Comparison of ENCODE assay signal across 23 cellular contexts in the genomic region with DNA sequence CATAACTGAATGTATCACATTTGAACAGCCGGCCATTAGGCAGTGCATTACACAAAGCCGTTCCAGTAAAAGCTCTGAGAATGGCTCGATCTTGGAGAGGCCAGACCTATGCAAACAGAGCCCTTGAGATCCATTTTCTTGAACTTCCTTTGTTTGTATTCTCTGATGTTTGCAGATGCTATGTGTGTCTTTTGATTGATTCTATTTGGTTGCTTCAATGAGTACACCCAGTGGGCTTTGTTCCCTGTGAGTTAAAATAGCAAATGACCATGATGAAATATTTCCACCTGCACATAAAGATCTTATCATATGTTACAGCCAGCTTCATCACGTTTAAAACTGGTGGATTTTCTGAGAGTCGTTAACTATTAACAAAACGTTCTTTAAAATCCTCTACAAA.
DNase-seq lines count a peak whose midpoint lies in the region; ATAC-seq and TF ChIP-seq lines count a peak whose summit lies in the region.
"Had no signal": no experiment of that assay in that cellular context is flagged by ENCODE, and none has a peak within 500 bp of the region (broad histone marks: within the 10 kb centered on the region; RNA-seq: fewer than 3 reads in every experiment).

No MANE protein-coding gene starts in this region.

- TF ChIP-seq POLR2A in lower leg skin (IDR thresholded peaks at IDR 0.05): no peak

- peak overlapping the region; percentile 52 for H3K27ac Mint-ChIP-seq in glutamatergic neuron (ENCODE audit: unreplicated experiment)
- H3K27ac Mint-ChIP-seq: activated CD8-positive, alpha-beta memory T cell treated with anti-CD3 and anti-CD28 coated beads, Interleukin-2, amount 10 ng/mL, durations not matched to agents 7 days and 5 days; activated naive CD8-positive, alpha-beta T cell; CD8-positive, alpha-beta memory T cell; HFFc6 had no signal

- TF ChIP-seq CTCF in glutamatergic neuron (IDR thresholded peaks at IDR 0.05; ENCODE audit: partially characterized antibody, unreplicated experiment) (no peak), lower leg skin (IDR thresholded peaks at IDR 0.05) (no peak)

- peaks cover 18% of the 10 kb centered on the region for H3K4me1 Mint-ChIP-seq in glutamatergic neuron (ENCODE audit: low read depth, unreplicated experiment)
- H3K4me1 Mint-ChIP-seq: activated CD8-positive, alpha-beta memory T cell treated with anti-CD3 and anti-CD28 coated beads, Interleukin-2, amount 10 ng/mL, durations not matched to agents 7 days and 5 days; CD8-positive, alpha-beta memory T cell; neural crest cell had no signal

- WGBS in lower leg skin, 2 donors: 67 to 69% methylated on average over 6 of the region's 6 CpGs

- no peaks in the 10 kb centered on the region for H3K9me3 Mint-ChIP-seq in glutamatergic neuron (ENCODE audit: unreplicated experiment)
- H3K9me3 Mint-ChIP-seq: neural crest cell had no signal

- no peaks in the 10 kb centered on the region for H3K36me3 Mint-ChIP-seq in glutamatergic neuron (ENCODE audit: unreplicated experiment)
- H3K36me3 Mint-ChIP-seq: activated CD8-positive, alpha-beta memory T cell treated with anti-CD3 and anti-CD28 coated beads, Interleukin-2, amount 10 ng/mL, durations not matched to agents 7 days and 5 days; activated naive CD8-positive, alpha-beta T cell; CD8-positive, alpha-beta memory T cell had no signal

- H3K27me3 Mint-ChIP-seq in glutamatergic neuron (ENCODE audit: unreplicated experiment): no peaks in the 10 kb centered on the region
- H3K27me3 Mint-ChIP-seq: activated CD8-positive, alpha-beta memory T cell treated with anti-CD3 and anti-CD28 coated beads, Interleukin-2, amount 10 ng/mL, durations not matched to agents 7 days and 5 days; activated naive CD8-positive, alpha-beta T cell; CD8-positive, alpha-beta memory T cell had no signal

- ATAC-seq in GM18868 (IDR thresholded peaks at IDR 0.05; ENCODE audit: unreplicated experiment) (no peak), HG03039 (IDR thresholded peaks at IDR 0.05; ENCODE audit: unreplicated experiment) (no peak)
- ATAC-seq: activated CD8-positive, alpha-beta memory T cell treated with anti-CD3 and anti-CD28 coated beads, Interleukin-2, amount 10 ng/mL, durations not matched to agents 7 days and 5 days; foreskin keratinocyte; K562; lower lobe of right lung had no signal

- no peak overlapping the region for H3K4me3 ChIP-seq in lower leg skin (ENCODE audit: low read depth, poor library complexity, severe bottlenecking)
- H3K4me3 ChIP-seq: K562, lower lobe of right lung, smooth muscle cell, stomach, upper lobe of left lung had no signal

- intact Hi-C loops in lower leg skin (cut with DNase I; ENCODE audit: low total_unique reads): no loop called here

- DNase-seq in DMS153 (lab: John Stamatoyannopoulos, UW): peak; percentile 96
- DNase-seq in NCI-H1105 treated with DMSO at 0.1 percent for 48 hours (lab: John Stamatoyannopoulos, UW): peak; percentile 83
- peak; percentile 32 for DNase-seq in NCI-H345 treated with DMSO at 0.1 percent for 48 hours (lab: John Stamatoyannopoulos, UW; ENCODE audit: unreplicated experiment)
- DNase-seq in glutamatergic neuron: no peak
- no peak for DNase-seq in lower leg skin (ENCODE audit: low spot score in 2 of 2)
- no peak for DNase-seq in activated gamma-delta T cell (lab: John Stamatoyannopoulos, UW)
- DNase-seq: activated CD4-positive, alpha-beta T cell treated with anti-CD3 and anti-CD28 coated beads for 1 hour; activated CD8-positive, alpha-beta memory T cell treated with anti-CD3 and anti-CD28 coated beads, Interleukin-2, amount 10 ng/mL, durations not matched to agents 7 days and 5 days; CD8-positive, alpha-beta memory T cell; erythroblast; foreskin keratinocyte; HFFc6; islet precursor cell; lower lobe of right lung; stimulated activated CD4-positive, alpha-beta T cell treated with anti-CD3 and anti-CD28 coated beads, Interleukin-4, amount 100 ng/mL, for 24 hours; stomach; upper lobe of left lung had no signal

- H3K4me3 Mint-ChIP-seq in glutamatergic neuron (ENCODE audit: unreplicated experiment): no peak overlapping the region
- H3K4me3 Mint-ChIP-seq: activated CD8-positive, alpha-beta memory T cell treated with anti-CD3 and anti-CD28 coated beads, Interleukin-2, amount 10 ng/mL, durations not matched to agents 7 days and 5 days; activated naive CD8-positive, alpha-beta T cell; CD8-positive, alpha-beta memory T cell; HFFc6; neural crest cell had no signal

Comparison
In these comparisons a context has a peak if more than half of its experiments do, and no peak if none do; other contexts are left out.
1. DNase-seq: peak in DMS153 (single experiment), NCI-H1105 treated with DMSO at 0.1 percent for 48 hours (single experiment) and NCI-H345 treated with DMSO at 0.1 percent for 48 hours (single experiment); none in glutamatergic neuron (single experiment), lower leg skin (0 of 2) and activated gamma-delta T cell (single experiment).